Comparison of ENCODE assay signal across 2 cellular contexts in genomic region chr4:136864580-136865185, GRCh38.
TF ChIP-seq lines count a peak whose summit lies in the region.

No MANE protein-coding gene starts in this region.

TF ChIP-seq in HCT116, 20 proteins besides CTCF, POLR2A, EP300 and RAD21:
- TF ChIP-seq YY1 (IDR thresholded peaks at IDR 0.05; ENCODE audit: extremely low read depth, insufficient replicate concordance, low read depth, low read length) (no peak), CEBPB (IDR thresholded peaks at IDR 0.05; ENCODE audit: low read depth) (no peak), EZH2phosphoT487 (IDR thresholded peaks at IDR 0.05; ENCODE audit: borderline replicate concordance) (no peak)
- TF ChIP-seq, protein P1, sequence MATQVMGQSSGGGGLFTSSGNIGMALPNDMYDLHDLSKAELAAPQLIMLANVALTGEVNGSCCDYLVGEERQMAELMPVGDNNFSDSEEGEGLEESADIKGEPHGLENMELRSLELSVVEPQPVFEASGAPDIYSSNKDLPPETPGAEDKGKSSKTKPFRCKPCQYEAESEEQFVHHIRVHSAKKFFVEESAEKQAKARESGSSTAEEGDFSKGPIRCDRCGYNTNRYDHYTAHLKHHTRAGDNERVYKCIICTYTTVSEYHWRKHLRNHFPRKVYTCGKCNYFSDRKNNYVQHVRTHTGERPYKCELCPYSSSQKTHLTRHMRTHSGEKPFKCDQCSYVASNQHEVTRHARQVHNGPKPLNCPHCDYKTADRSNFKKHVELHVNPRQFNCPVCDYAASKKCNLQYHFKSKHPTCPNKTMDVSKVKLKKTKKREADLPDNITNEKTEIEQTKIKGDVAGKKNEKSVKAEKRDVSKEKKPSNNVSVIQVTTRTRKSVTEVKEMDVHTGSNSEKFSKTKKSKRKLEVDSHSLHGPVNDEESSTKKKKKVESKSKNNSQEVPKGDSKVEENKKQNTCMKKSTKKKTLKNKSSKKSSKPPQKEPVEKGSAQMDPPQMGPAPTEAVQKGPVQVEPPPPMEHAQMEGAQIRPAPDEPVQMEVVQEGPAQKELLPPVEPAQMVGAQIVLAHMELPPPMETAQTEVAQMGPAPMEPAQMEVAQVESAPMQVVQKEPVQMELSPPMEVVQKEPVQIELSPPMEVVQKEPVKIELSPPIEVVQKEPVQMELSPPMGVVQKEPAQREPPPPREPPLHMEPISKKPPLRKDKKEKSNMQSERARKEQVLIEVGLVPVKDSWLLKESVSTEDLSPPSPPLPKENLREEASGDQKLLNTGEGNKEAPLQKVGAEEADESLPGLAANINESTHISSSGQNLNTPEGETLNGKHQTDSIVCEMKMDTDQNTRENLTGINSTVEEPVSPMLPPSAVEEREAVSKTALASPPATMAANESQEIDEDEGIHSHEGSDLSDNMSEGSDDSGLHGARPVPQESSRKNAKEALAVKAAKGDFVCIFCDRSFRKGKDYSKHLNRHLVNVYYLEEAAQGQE (IDR thresholded peaks at IDR 0.05; ENCODE audit: low read depth): no peak

TF ChIP-seq in H1, 55 proteins besides CTCF, POLR2A, EP300 and RAD21:
- TF ChIP-seq CEBPB (IDR thresholded peaks at IDR 0.05; ENCODE audit: low read depth, low read length): 0 out of 2 replicates have a peak, but pooled peaks have one; percentile 19
- TF ChIP-seq, protein P2, sequence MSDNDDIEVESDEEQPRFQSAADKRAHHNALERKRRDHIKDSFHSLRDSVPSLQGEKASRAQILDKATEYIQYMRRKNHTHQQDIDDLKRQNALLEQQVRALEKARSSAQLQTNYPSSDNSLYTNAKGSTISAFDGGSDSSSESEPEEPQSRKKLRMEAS (IDR thresholded peaks at IDR 0.05): no peak
